ENCODE assay signal across 25 cellular contexts in the genomic region with DNA sequence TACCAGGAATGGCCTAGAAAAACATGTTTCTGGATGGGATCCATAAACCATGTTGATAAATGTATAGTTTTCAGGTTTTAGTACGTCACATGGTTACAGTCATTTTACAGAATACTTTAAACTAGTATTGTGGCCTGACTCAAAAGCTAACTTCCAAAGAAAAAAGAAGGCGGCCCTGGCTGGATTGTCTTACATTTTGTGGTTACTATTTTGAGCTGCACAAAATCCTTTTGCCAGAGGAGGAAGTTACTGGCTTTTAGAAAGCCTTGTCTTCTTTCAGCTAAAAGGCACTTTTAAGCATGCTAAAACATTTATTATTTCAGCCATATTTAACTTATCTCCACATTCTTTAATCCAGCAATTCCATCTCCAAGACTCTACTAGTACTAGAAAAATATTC.
DNase-seq lines count a peak whose midpoint lies in the region; ATAC-seq and TF ChIP-seq lines count a peak whose summit lies in the region.
"Had no signal": no experiment of that assay in that cellular context is flagged by ENCODE, and none has a peak within 500 bp of the region (broad histone marks: within the 10 kb centered on the region; RNA-seq: fewer than 3 reads in every experiment).

No MANE protein-coding gene starts in this region.

- H3K79me1 ChIP-seq in mesenchymal stem cell (replicated peaks; ENCODE audit: low read length, poor library complexity, severe bottlenecking) = no peaks in the 10 kb centered on the region

- no peak for TF ChIP-seq CTCF in smooth muscle cell (IDR thresholded peaks at IDR 0.05; ENCODE audit: borderline replicate concordance, insufficient read depth, poor library complexity, severe bottlenecking)

- ATAC-seq in stimulated activated naive B cell treated with anti-CD40 and anti-IgM and Interleukin-4, amounts not matched to agents 10 μg/mL and 1 μg/mL and 100 μg/mL, for 72 hours (replicated peaks) = no peak
- ATAC-seq: CD8-positive, alpha-beta T cell had no signal

- no peak overlapping the region for H2BK5ac ChIP-seq in mesenchymal stem cell (ENCODE audit: low read depth, low read length, poor library complexity, severe bottlenecking)

- H3K27ac Mint-ChIP-seq in stimulated activated naive B cell treated with anti-CD40 and anti-IgM and Interleukin-4, amounts not matched to agents 10 μg/mL and 1 μg/mL and 100 μg/mL, for 72 hours = no peak overlapping the region
- H3K27ac Mint-ChIP-seq: B cell; CD8-positive, alpha-beta T cell had no signal

- no peak overlapping the region for H3K4ac ChIP-seq in mesenchymal stem cell (ENCODE audit: low read depth in 1 of 2, low read length in 2 of 2)

- no peak overlapping the region for H2AK5ac ChIP-seq in mesenchymal stem cell (ENCODE audit: low read length, severe bottlenecking)

- H3K4me1 ChIP-seq in smooth muscle cell (ENCODE audit: low read depth) (peaks cover 28% of the 10 kb centered on the region), mesenchymal stem cell (ENCODE audit: control insufficient read depth, insufficient read depth, low read depth, low read length) (no peaks in the 10 kb centered on the region)

- no peak overlapping the region for H2BK12ac ChIP-seq in mesenchymal stem cell (ENCODE audit: low read length in 2 of 2)

- H3K27me3 Mint-ChIP-seq in stimulated activated naive B cell treated with anti-CD40 and anti-IgM and Interleukin-4, amounts not matched to agents 10 μg/mL and 1 μg/mL and 100 μg/mL, for 72 hours = no peaks in the 10 kb centered on the region
- H3K27me3 Mint-ChIP-seq: B cell had no signal

- no peaks in the 10 kb centered on the region for H3K9me3 ChIP-seq in smooth muscle cell (replicated peaks; ENCODE audit: low read depth)
- H3K9me3 ChIP-seq in mesenchymal stem cell (ENCODE audit: control insufficient read depth, low read length) = no peaks in the 10 kb centered on the region
- H3K9me3 ChIP-seq: SJSA1 had no signal

- H4K91ac ChIP-seq in mesenchymal stem cell (ENCODE audit: low read length) = no peak overlapping the region

- H3K27me3 ChIP-seq in smooth muscle cell (ENCODE audit: low read depth) (no peaks in the 10 kb centered on the region), mesenchymal stem cell (ENCODE audit: control insufficient read depth in 1 of 2, insufficient read depth in 1 of 2, low read length in 2 of 2) (no peaks in the 10 kb centered on the region)
- H3K27me3 ChIP-seq: SJSA1 had no signal

- H3K23ac ChIP-seq in mesenchymal stem cell (ENCODE audit: low read length in 2 of 2) = no peak overlapping the region

- no peak overlapping the region for H2AFZ ChIP-seq in smooth muscle cell (ENCODE audit: low read depth)
- H2AFZ ChIP-seq in mesenchymal stem cell (ENCODE audit: low read depth, low read length) = no peak overlapping the region

- no peak overlapping the region for H2BK120ac ChIP-seq in mesenchymal stem cell (ENCODE audit: low read depth, low read length)

- H3K79me2 ChIP-seq in smooth muscle cell (ENCODE audit: low read depth) = peaks cover 5% of the 10 kb centered on the region

- H3K27ac ChIP-seq in smooth muscle cell (ENCODE audit: low read depth) (peak overlapping the region; percentile 75), mesenchymal stem cell (ENCODE audit: low read length, poor library complexity, severe bottlenecking) (no peak overlapping the region)
- H3K27ac ChIP-seq: 22Rv1, C4-2B, SJSA1 had no signal

- no peaks in the 10 kb centered on the region for H3K36me3 Mint-ChIP-seq in stimulated activated naive B cell treated with anti-CD40 and anti-IgM and Interleukin-4, amounts not matched to agents 10 μg/mL and 1 μg/mL and 100 μg/mL, for 72 hours
- H3K36me3 Mint-ChIP-seq: CD8-positive, alpha-beta T cell had no signal

- H3F3A ChIP-seq in smooth muscle cell (ENCODE audit: low read depth) = peaks cover 23% of the 10 kb centered on the region

- H3K4me2 ChIP-seq in smooth muscle cell (peak overlapping the region; percentile 75), mesenchymal stem cell (ENCODE audit: low read length, poor library complexity, severe bottlenecking) (no peak overlapping the region)

- no peaks in the 10 kb centered on the region for H4K20me1 ChIP-seq in smooth muscle cell (ENCODE audit: low read depth)

- no peaks in the 10 kb centered on the region for H3K9me3 Mint-ChIP-seq in stimulated activated naive B cell treated with anti-CD40 and anti-IgM and Interleukin-4, amounts not matched to agents 10 μg/mL and 1 μg/mL and 100 μg/mL, for 72 hours
- H3K9me3 Mint-ChIP-seq: CD8-positive, alpha-beta T cell had no signal

- no peak overlapping the region for H3K14ac ChIP-seq in mesenchymal stem cell (ENCODE audit: low read length in 2 of 2)

- H4K8ac ChIP-seq in mesenchymal stem cell (ENCODE audit: low read length) = no peak overlapping the region

- H3K4me3 Mint-ChIP-seq in stimulated activated naive B cell treated with anti-CD40 and anti-IgM and Interleukin-4, amounts not matched to agents 10 μg/mL and 1 μg/mL and 100 μg/mL, for 72 hours = no peak overlapping the region
- H3K4me3 Mint-ChIP-seq: B cell; CD8-positive, alpha-beta T cell had no signal

- no peak overlapping the region for H3K9ac ChIP-seq in smooth muscle cell (ENCODE audit: low read depth)
- H3K9ac ChIP-seq in mesenchymal stem cell (ENCODE audit: low read length) = no peak overlapping the region

- H3K4me1 Mint-ChIP-seq in stimulated activated naive B cell treated with anti-CD40 and anti-IgM and Interleukin-4, amounts not matched to agents 10 μg/mL and 1 μg/mL and 100 μg/mL, for 72 hours = no peaks in the 10 kb centered on the region
- H3K4me1 Mint-ChIP-seq: B cell had no signal

- H2BK15ac ChIP-seq in mesenchymal stem cell (ENCODE audit: low read depth, poor library complexity, severe bottlenecking) = no peak overlapping the region

- H3K18ac ChIP-seq in mesenchymal stem cell (ENCODE audit: low read depth in 1 of 2, low read length in 2 of 2) = no peak overlapping the region

- H3K4me3 ChIP-seq in smooth muscle cell (no peak overlapping the region), mesenchymal stem cell (ENCODE audit: insufficient read depth in 1 of 2, low read depth in 1 of 2, low read length in 2 of 2) (no peak overlapping the region)
- H3K4me3 ChIP-seq: SJSA1 had no signal

- peak; percentile 0 for DNase-seq in SKM-1 treated with dmso at 0.1 percent for 144 hours (lab: John Stamatoyannopoulos, UW; ENCODE audit: unreplicated experiment)
- DNase-seq in SKM-1 (lab: John Stamatoyannopoulos, UW; ENCODE audit: unreplicated experiment) = no peak
- DNase-seq in astrocyte of the hippocampus (ENCODE audit: low read depth, low spot score) = peak; percentile 21
- peak; percentile 5 for DNase-seq in medulla oblongata (ENCODE audit: extremely low spot score)
- DNase-seq in smooth muscle cell (lab: John Stamatoyannopoulos, UW; ENCODE audit: unreplicated experiment) = no peak
- no peak for DNase-seq in NCI-H2029 treated with DMSO at 0.1 percent for 48 hours (lab: John Stamatoyannopoulos, UW)
- DNase-seq in stimulated activated naive B cell treated with anti-CD40 and anti-IgM and Interleukin-4, amounts not matched to agents 10 μg/mL and 1 μg/mL and 100 μg/mL, for 72 hours = no peak
- DNase-seq in mesenchymal stem cell = no peak
- DNase-seq: CD8-positive, alpha-beta T cell; DMS79 treated with DMSO at 0.1 percent for 48 hours; GF-D8; HCEC 1CT; KG1; NCI-H1092 treated with DMSO at 0.1 percent for 48 hours; NCI-H1436; NCI-H187; NCI-H2107; NCI-H446; NCI-H526; Right ventricle myocardium superior; RPMI8226 had no signal

- H3K36me3 ChIP-seq in smooth muscle cell (ENCODE audit: low read depth) (peaks cover 6% of the 10 kb centered on the region), mesenchymal stem cell (ENCODE audit: control insufficient read depth in 1 of 2, insufficient read depth in 2 of 2, low read depth in 1 of 2, low read length in 2 of 2) (peaks cover 0 to 3% of the 10 kb centered on the region in 2 experiments)

- WGBS in smooth muscle cell (ENCODE audit: low lambda C conversion rate) = 1% methylated on average over 2 of the region's 2 CpGs
- WGBS in mesenchymal stem cell = 67% methylated on average over 1 of the region's 2 CpGs

Comparison
In these comparisons a context has a peak if more than half of its experiments do, and no peak if none do; other contexts are left out.
1. DNase-seq: peak in SKM-1 treated with dmso at 0.1 percent for 144 hours (single experiment), astrocyte of the hippocampus (single experiment) and medulla oblongata (single experiment); none in SKM-1 (single experiment), smooth muscle cell (single experiment), NCI-H2029 treated with DMSO at 0.1 percent for 48 hours (single experiment), stimulated activated naive B cell treated with anti-CD40 and anti-IgM and Interleukin-4, amounts not matched to agents 10 μg/mL and 1 μg/mL and 100 μg/mL, for 72 hours (single experiment) and mesenchymal stem cell (single experiment).